In genomic region chr11:114301927-114302326, GRCh38 we compare ENCODE assay signal across 13 cellular contexts. TPM values are rescaled to one million over a fixed set of nuclear protein-coding genes. Genes with fewer than 3 reads are reported as not detected.
"Had no signal": no experiment of that assay in that cellular context is flagged by ENCODE, and none has a peak within 500 bp of the region (broad histone marks: within the 10 kb centered on the region; RNA-seq: fewer than 3 reads in every experiment).

No MANE protein-coding gene starts in this region.

- H3K36me3 ChIP-seq: adrenal gland, neural progenitor cell, pancreas had no signal

- H3K9me3 ChIP-seq: adrenal gland, pancreas had no signal

- H3K4me3 Mint-ChIP-seq: activated B cell treated with CpG ODN at 0.5 μM for 24 hours; activated CD4-positive, alpha-beta T cell treated with anti-CD3 and anti-CD28 coated beads, Interleukin-2, amount 10 ng/mL, durations not matched to agents 24 days and 14 days; activated naive CD4-positive, alpha-beta T cell treated with anti-CD3 and anti-CD28 coated beads for 36 hours; activated T-helper 1 cell treated with anti-CD3 and anti-CD28 coated beads, Interleukin-12 subunit alpha, Interleukin-12 subunit beta, Interleukin-2, Interleukin-4 antibody, amounts not matched to agents 30 ng/mL and 10 ng/mL and 1 ng/mL, durations not matched to agents 14 hours and 24 hours and 36 hours; mesothelial cell of epicardium; neural progenitor cell; T-helper 17 cell had no signal

- H3K4me2 ChIP-seq: neural progenitor cell had no signal

- H3K4me1 ChIP-seq: adrenal gland, pancreas had no signal

- H3K27ac Mint-ChIP-seq: activated B cell treated with CpG ODN at 0.5 μM for 24 hours; activated CD4-positive, alpha-beta T cell treated with anti-CD3 and anti-CD28 coated beads, Interleukin-2, amount 10 ng/mL, durations not matched to agents 24 days and 14 days; activated naive CD4-positive, alpha-beta T cell treated with anti-CD3 and anti-CD28 coated beads for 36 hours; activated T-helper 1 cell treated with anti-CD3 and anti-CD28 coated beads, Interleukin-12 subunit alpha, Interleukin-12 subunit beta, Interleukin-2, Interleukin-4 antibody, amounts not matched to agents 30 ng/mL and 10 ng/mL and 1 ng/mL, durations not matched to agents 14 hours and 24 hours and 36 hours; mesothelial cell of epicardium; neural progenitor cell; T-helper 17 cell had no signal

- H3K27me3 ChIP-seq: adrenal gland, dorsolateral prefrontal cortex, neural progenitor cell, pancreas had no signal

- DNase-seq: activated B cell treated with CpG ODN at 0.5 μM for 24 hours; activated CD4-positive, alpha-beta T cell treated with anti-CD3 and anti-CD28 coated beads, Interleukin-2, amount 10 ng/mL, durations not matched to agents 24 days and 14 days; activated naive CD4-positive, alpha-beta T cell treated with anti-CD3 and anti-CD28 coated beads for 36 hours; adrenal gland; dorsolateral prefrontal cortex; kidney; left ventricle myocardium inferior; pancreas; T-helper 17 cell had no signal

- H3K9ac ChIP-seq: neural progenitor cell had no signal

- ATAC-seq: pancreas, T-helper 17 cell had no signal

- H3K4me1 Mint-ChIP-seq: activated B cell treated with CpG ODN at 0.5 μM for 24 hours; activated CD4-positive, alpha-beta T cell treated with anti-CD3 and anti-CD28 coated beads, Interleukin-2, amount 10 ng/mL, durations not matched to agents 24 days and 14 days; mesothelial cell of epicardium; T-helper 17 cell had no signal

- H3K4me3 ChIP-seq: adrenal gland, dorsolateral prefrontal cortex, left ventricle myocardium inferior, neural progenitor cell, pancreas had no signal

- H3K27ac ChIP-seq: adrenal gland, dorsolateral prefrontal cortex, esophagus muscularis mucosa, left ventricle myocardium inferior, neural progenitor cell, pancreas had no signal

- H2AFZ ChIP-seq: neural progenitor cell had no signal

RNA-seq across cellular contexts. Expression of gene NNMT, which starts 5.7 kb away (rescaled TPM):
- total RNA-seq: activated B cell treated with CpG ODN at 0.5 μM for 24 hours; activated CD4-positive, alpha-beta T cell treated with anti-CD3 and anti-CD28 coated beads, Interleukin-2, amount 10 ng/mL, durations not matched to agents 24 days and 14 days; activated naive CD4-positive, alpha-beta T cell treated with anti-CD3 and anti-CD28 coated beads for 36 hours; activated T-helper 1 cell treated with anti-CD3 and anti-CD28 coated beads, Interleukin-12 subunit alpha, Interleukin-12 subunit beta, Interleukin-2, Interleukin-4 antibody, amounts not matched to agents 30 ng/mL and 10 ng/mL and 1 ng/mL, durations not matched to agents 14 hours and 24 hours and 36 hours; T-helper 17 cell had no signal
